ENCODE assay signal across 20 cellular contexts in the genomic region with DNA sequence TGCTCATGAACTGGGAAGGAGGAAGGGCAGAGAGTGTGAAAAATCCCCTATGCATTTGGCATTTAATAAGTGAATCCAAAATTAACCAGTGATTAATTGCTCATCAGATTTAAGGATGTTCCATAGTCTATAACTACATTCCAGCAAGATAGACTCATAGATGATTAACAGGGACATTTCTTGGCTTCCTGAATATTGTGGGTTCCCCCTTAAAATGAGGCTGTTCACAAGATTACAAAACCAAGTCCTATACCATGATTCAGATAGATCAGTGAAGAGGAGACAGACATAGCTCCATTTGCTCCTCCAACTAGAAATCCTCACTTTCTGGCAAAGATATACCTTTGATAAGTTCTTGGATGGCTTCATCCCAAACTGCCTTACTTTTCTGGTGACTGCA. TPM values are rescaled to one million over a fixed set of nuclear protein-coding genes. Genes with fewer than 3 reads are reported as not detected.
A peak's percentile ranks its signal among the peaks of the same experiment; 100 is the strongest.
DNase-seq lines count a peak whose midpoint lies in the region; ATAC-seq and TF ChIP-seq lines count a peak whose summit lies in the region.
"Had no signal": no experiment of that assay in that cellular context is flagged by ENCODE, and none has a peak within 500 bp of the region (broad histone marks: within the 10 kb centered on the region; RNA-seq: fewer than 3 reads in every experiment).

No MANE protein-coding gene starts in this region.

- no peak overlapping the region for H3K4me3 ChIP-seq in effector memory CD4-positive, alpha-beta T cell (ENCODE audit: insufficient read depth, low read depth, low read length, poor library complexity, severe bottlenecking)
- no peak overlapping the region for H3K4me3 ChIP-seq in BE2C (ENCODE audit: low read depth, low read length)
- H3K4me3 ChIP-seq: GM12878, K562 had no signal

- H3K36me3 Mint-ChIP-seq in stimulated activated naive CD8-positive, alpha-beta T cell treated with anti-CD3 and anti-CD28 coated beads, Interleukin-15, Interleukin-2, amounts not matched to agents 100 ng/mL and 50 ng/mL, for 24 hours (ENCODE audit: low read depth): peaks cover 74% of the 10 kb centered on the region
- peaks cover 63% of the 10 kb centered on the region for H3K36me3 Mint-ChIP-seq in T-cell
- H3K36me3 Mint-ChIP-seq in stimulated activated effector memory CD8-positive, alpha-beta T cell treated with anti-CD3 and anti-CD28 coated beads, Interleukin-12 subunit alpha, Interleukin-12 subunit beta, amount 100 ng/mL, for 72 hours: peaks cover 100% of the 10 kb centered on the region

- no peaks in the 10 kb centered on the region for H3K9me3 Mint-ChIP-seq in stimulated activated naive CD8-positive, alpha-beta T cell treated with anti-CD3 and anti-CD28 coated beads, Interleukin-15, Interleukin-2, amounts not matched to agents 100 ng/mL and 50 ng/mL, for 24 hours
- H3K9me3 Mint-ChIP-seq in stimulated activated naive CD8-positive, alpha-beta T cell treated with anti-CD3 and anti-CD28 coated beads, Interleukin-15, amount 100 ng/mL, for 72 hours: no peaks in the 10 kb centered on the region
- no peaks in the 10 kb centered on the region for H3K9me3 Mint-ChIP-seq in T-cell
- no peaks in the 10 kb centered on the region for H3K9me3 Mint-ChIP-seq in stimulated activated effector memory CD8-positive, alpha-beta T cell treated with anti-CD3 and anti-CD28 coated beads, Interleukin-12 subunit alpha, Interleukin-12 subunit beta, amount 100 ng/mL, for 72 hours

- H3K27me3 ChIP-seq in effector memory CD4-positive, alpha-beta T cell (replicated peaks; ENCODE audit: control insufficient read depth, insufficient read depth, low read length, poor library complexity, severe bottlenecking): no peaks in the 10 kb centered on the region
- peaks cover 31% of the 10 kb centered on the region for H3K27me3 ChIP-seq in BE2C
- H3K27me3 ChIP-seq: brain microvascular endothelial cell had no signal

- peaks cover 13% of the 10 kb centered on the region for H3K36me3 ChIP-seq in effector memory CD4-positive, alpha-beta T cell (ENCODE audit: control insufficient read depth, insufficient read depth, low read length)
- H3K36me3 ChIP-seq in BE2C: no peaks in the 10 kb centered on the region
- H3K36me3 ChIP-seq: brain microvascular endothelial cell had no signal

- H3K4me3 Mint-ChIP-seq in stimulated activated naive CD8-positive, alpha-beta T cell treated with anti-CD3 and anti-CD28 coated beads, Interleukin-15, Interleukin-2, amounts not matched to agents 100 ng/mL and 50 ng/mL, for 24 hours: no peak overlapping the region
- no peak overlapping the region for H3K4me3 Mint-ChIP-seq in stimulated activated naive CD8-positive, alpha-beta T cell treated with anti-CD3 and anti-CD28 coated beads, Interleukin-15, amount 100 ng/mL, for 72 hours
- H3K4me3 Mint-ChIP-seq in T-cell: peak overlapping the region in 1 of 3 donors; percentile 21
- H3K4me3 Mint-ChIP-seq in stimulated activated effector memory CD8-positive, alpha-beta T cell treated with anti-CD3 and anti-CD28 coated beads, Interleukin-12 subunit alpha, Interleukin-12 subunit beta, amount 100 ng/mL, for 72 hours: no peak overlapping the region

- peak overlapping the region; percentile 9 for H3K27ac ChIP-seq in effector memory CD4-positive, alpha-beta T cell (ENCODE audit: insufficient read depth, low read length, poor library complexity, severe bottlenecking)
- H3K27ac ChIP-seq: brain microvascular endothelial cell, epithelial cell of prostate had no signal

- no peaks in the 10 kb centered on the region for H3K9me3 ChIP-seq in effector memory CD4-positive, alpha-beta T cell (ENCODE audit: control insufficient read depth, low read length)
- H3K9me3 ChIP-seq in BE2C: no peaks in the 10 kb centered on the region

- CTCF ChIA-PET in T-cell (lab: Charles Lee): interaction anchor here in 1 of 2 donors (0.6 to 2.4 kb wide), 3 partner anchors 82 to 150 kb away, joined by 3 to 7 read pairs (median 6); no protein-coding TSS in a partner anchor

- peak overlapping the region; percentile 40 for H3K27ac Mint-ChIP-seq in stimulated activated naive CD8-positive, alpha-beta T cell treated with anti-CD3 and anti-CD28 coated beads, Interleukin-15, Interleukin-2, amounts not matched to agents 100 ng/mL and 50 ng/mL, for 24 hours
- H3K27ac Mint-ChIP-seq in stimulated activated naive CD8-positive, alpha-beta T cell treated with anti-CD3 and anti-CD28 coated beads, Interleukin-15, amount 100 ng/mL, for 72 hours: no peak overlapping the region
- H3K27ac Mint-ChIP-seq in T-cell: peak overlapping the region; percentile 65 to 77
- peak overlapping the region; percentile 83 for H3K27ac Mint-ChIP-seq in stimulated activated effector memory CD8-positive, alpha-beta T cell treated with anti-CD3 and anti-CD28 coated beads, Interleukin-12 subunit alpha, Interleukin-12 subunit beta, amount 100 ng/mL, for 72 hours

- no peaks in the 10 kb centered on the region for H3K27me3 Mint-ChIP-seq in stimulated activated naive CD8-positive, alpha-beta T cell treated with anti-CD3 and anti-CD28 coated beads, Interleukin-15, Interleukin-2, amounts not matched to agents 100 ng/mL and 50 ng/mL, for 24 hours
- no peaks in the 10 kb centered on the region for H3K27me3 Mint-ChIP-seq in stimulated activated naive CD8-positive, alpha-beta T cell treated with anti-CD3 and anti-CD28 coated beads, Interleukin-15, amount 100 ng/mL, for 72 hours
- H3K27me3 Mint-ChIP-seq in T-cell: no peaks in the 10 kb centered on the region

- no peak for DNase-seq in stimulated activated naive CD8-positive, alpha-beta T cell treated with anti-CD3 and anti-CD28 coated beads, Interleukin-15, amount 100 ng/mL, for 72 hours
- DNase-seq in T-cell (no peak), left lobe of liver (ENCODE audit: low spot score) (no peak), BE2C (no peak)
- DNase-seq in effector memory CD4-positive, alpha-beta T cell: no peak
- no peak for DNase-seq in stimulated activated effector memory CD8-positive, alpha-beta T cell treated with anti-CD3 and anti-CD28 coated beads, Interleukin-12 subunit alpha, Interleukin-12 subunit beta, amount 100 ng/mL, for 72 hours (ENCODE audit: low spot score in 2 of 2)
- DNase-seq: activated CD4-positive, CD25-positive, alpha-beta regulatory T cell; brain microvascular endothelial cell; Calu3; NCI-H1048; NCI-H2107; NCI-H524 treated with DMSO at 0.1 percent for 48 hours; SHP77 treated with DMSO at 0.1 percent for 48 hours; stimulated activated CD4-positive, alpha-beta T cell treated with anti-CD3 and anti-CD28 coated beads, Interleukin-2, amount 100 ng/mL, for 48 hours had no signal

- peaks cover 92% of the 10 kb centered on the region for H3K4me1 Mint-ChIP-seq in stimulated activated naive CD8-positive, alpha-beta T cell treated with anti-CD3 and anti-CD28 coated beads, Interleukin-15, Interleukin-2, amounts not matched to agents 100 ng/mL and 50 ng/mL, for 24 hours (ENCODE audit: low read depth)
- peaks cover 90% of the 10 kb centered on the region for H3K4me1 Mint-ChIP-seq in stimulated activated naive CD8-positive, alpha-beta T cell treated with anti-CD3 and anti-CD28 coated beads, Interleukin-15, amount 100 ng/mL, for 72 hours
- H3K4me1 Mint-ChIP-seq in T-cell: peaks cover 90 to 91% (median 90%) of the 10 kb centered on the region in 3 donors
- peaks cover 79% of the 10 kb centered on the region for H3K4me1 Mint-ChIP-seq in stimulated activated effector memory CD8-positive, alpha-beta T cell treated with anti-CD3 and anti-CD28 coated beads, Interleukin-12 subunit alpha, Interleukin-12 subunit beta, amount 100 ng/mL, for 72 hours

- POLR2A ChIA-PET in T-cell (lab: Charles Lee): no interaction called here

- H3K4me1 ChIP-seq in effector memory CD4-positive, alpha-beta T cell (ENCODE audit: control insufficient read depth, insufficient read depth, low read length, poor library complexity, severe bottlenecking): peaks cover 29% of the 10 kb centered on the region
- H3K4me1 ChIP-seq in BE2C: no peaks in the 10 kb centered on the region

- no peak for ATAC-seq in stimulated activated naive CD8-positive, alpha-beta T cell treated with anti-CD3 and anti-CD28 coated beads, Interleukin-15, amount 100 ng/mL, for 72 hours
- ATAC-seq in T-cell (replicated peaks in 1 of 4) (no peak), GM21825 (IDR thresholded peaks at IDR 0.05; ENCODE audit: unreplicated experiment) (no peak), left lobe of liver (no peak)
- no peak for ATAC-seq in stimulated activated effector memory CD8-positive, alpha-beta T cell treated with anti-CD3 and anti-CD28 coated beads, Interleukin-12 subunit alpha, Interleukin-12 subunit beta, amount 100 ng/mL, for 72 hours
- ATAC-seq: activated naive CD4-positive, alpha-beta T cell treated with anti-CD3 and anti-CD28 coated beads, Interleukin-2, amount 50 U/mL, for 72 hours; GM12878; K562 had no signal

- TF ChIP-seq CTCF in BE2C (IDR thresholded peaks at IDR 0.05; ENCODE audit: low read depth, low read length): no peak

RNA-seq across cellular contexts. Expression of a gene that starts 15.4 kb away (rescaled TPM):
- 100 to 1,000 TPM; 118 to 148 (median 131) TPM for total RNA-seq in T-cell
- total RNA-seq in left lobe of liver: 0.28 TPM
- polyA plus RNA-seq in BE2C (2012; ENCODE audit: insufficient read depth, insufficient read length, low read depth): 1.6 TPM

Comparison
In these comparisons a context has a peak if more than half of its experiments do, and no peak if none do; other contexts are left out.
1. H3K27ac Mint-ChIP-seq: peak in stimulated activated naive CD8-positive, alpha-beta T cell treated with anti-CD3 and anti-CD28 coated beads, Interleukin-15, Interleukin-2, amounts not matched to agents 100 ng/mL and 50 ng/mL, for 24 hours (single experiment), T-cell (2 of 2) and stimulated activated effector memory CD8-positive, alpha-beta T cell treated with anti-CD3 and anti-CD28 coated beads, Interleukin-12 subunit alpha, Interleukin-12 subunit beta, amount 100 ng/mL, for 72 hours (single experiment); none in stimulated activated naive CD8-positive, alpha-beta T cell treated with anti-CD3 and anti-CD28 coated beads, Interleukin-15, amount 100 ng/mL, for 72 hours (0 of 2).
2. RNA of a gene that starts 15.4 kb away (total RNA-seq): 118 to 148 TPM in T-cell; 0.28 TPM in left lobe of liver (single experiment); every median in the first group is over 10 times any median in the second.